In the genomic region with DNA sequence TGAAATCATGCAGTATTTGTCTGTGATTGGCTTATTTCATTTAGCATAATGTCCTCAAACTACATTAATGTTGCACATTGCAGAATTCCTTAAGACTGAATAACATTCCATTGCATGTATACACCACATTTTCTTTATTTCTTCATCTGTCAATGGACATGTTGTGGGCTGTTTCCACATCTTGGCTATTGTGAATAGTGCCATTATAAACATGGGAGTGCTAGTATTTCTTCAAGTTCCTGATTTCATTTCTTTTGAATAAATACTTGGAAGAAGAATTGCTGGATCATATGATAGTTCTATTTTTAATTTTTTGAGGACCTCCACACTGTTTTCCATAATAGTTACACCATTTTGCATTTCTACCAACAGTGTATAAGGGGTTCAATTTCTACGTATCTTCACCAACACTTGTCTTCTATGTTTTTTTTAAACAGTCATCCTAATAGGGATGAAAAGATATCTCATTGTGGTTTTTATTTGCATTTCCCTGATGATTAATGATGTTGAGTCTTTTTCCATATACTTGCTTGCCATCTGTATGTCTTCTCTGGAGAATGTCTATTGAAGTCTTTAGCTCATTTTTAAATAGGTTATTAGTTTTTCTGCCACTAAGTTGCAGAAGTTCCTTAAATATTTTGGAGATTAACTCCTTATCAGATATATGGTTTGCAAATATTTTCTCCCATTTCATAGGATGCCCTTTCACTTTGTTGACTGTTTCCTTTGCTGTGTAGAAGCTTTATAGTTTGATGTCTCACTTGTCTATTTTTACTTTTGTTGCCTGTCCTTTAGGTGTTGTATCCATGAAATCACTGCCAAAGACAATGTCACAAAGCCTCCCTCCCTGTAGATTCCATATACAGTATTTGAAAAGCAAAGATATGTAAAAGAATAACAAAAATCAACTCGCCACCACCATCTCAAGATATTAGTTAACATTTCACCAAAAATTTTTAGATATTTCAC, we compare ENCODE assay signal across 16 cellular contexts. TPM values are rescaled to one million over a fixed set of nuclear protein-coding genes. Genes with fewer than 3 reads are reported as not detected.
A peak's percentile ranks its signal among the peaks of the same experiment; 100 is the strongest.
DNase-seq lines count a peak whose midpoint lies in the region; ATAC-seq, FAIRE-seq and TF ChIP-seq lines count a peak whose summit lies in the region.
"Had no signal": no experiment of that assay in that cellular context is flagged by ENCODE, and none has a peak within 500 bp of the region (broad histone marks: within the 10 kb centered on the region; RNA-seq: fewer than 3 reads in every experiment).

No MANE protein-coding gene starts in this region.

- peaks cover 16% of the 10 kb centered on the region for H3K4me1 ChIP-seq in mammary epithelial cell (ENCODE audit: insufficient read depth, low read length)
- H3K4me1 ChIP-seq in naive thymus-derived CD4-positive, alpha-beta T cell (ENCODE audit: control insufficient read depth in 2 of 2, insufficient read depth in 2 of 2, low read length in 2 of 2): peaks cover 19 to 38% of the 10 kb centered on the region in 2 donors

- H3K4me2 ChIP-seq in mammary epithelial cell (ENCODE audit: insufficient read depth, low read depth, low read length): peak overlapping the region; percentile 18

- no peaks in the 10 kb centered on the region for H3K9me3 Mint-ChIP-seq in activated CD4-positive, alpha-beta T cell treated with anti-CD3 and anti-CD28 coated beads for 36 hours (ENCODE audit: low read depth)
- H3K9me3 Mint-ChIP-seq in naive thymus-derived CD4-positive, alpha-beta T cell: no peaks in the 10 kb centered on the region
- H3K9me3 Mint-ChIP-seq: activated CD4-positive, alpha-beta T cell treated with anti-CD3 and anti-CD28 coated beads, Interleukin-2, amount 10 ng/mL, durations not matched to agents 7 days and 5 days; H9 had no signal

- H3K36me3 ChIP-seq in mammary epithelial cell (ENCODE audit: insufficient read depth, low read length): no peaks in the 10 kb centered on the region
- no peaks in the 10 kb centered on the region for H3K36me3 ChIP-seq in naive thymus-derived CD4-positive, alpha-beta T cell (ENCODE audit: control insufficient read depth in 2 of 3, insufficient read depth in 3 of 3, low read length in 3 of 3)
- H3K36me3 ChIP-seq: thoracic aorta had no signal

- H3K27me3 Mint-ChIP-seq in activated CD4-positive, alpha-beta T cell treated with anti-CD3 and anti-CD28 coated beads for 36 hours: no peaks in the 10 kb centered on the region
- no peaks in the 10 kb centered on the region for H3K27me3 Mint-ChIP-seq in naive thymus-derived CD4-positive, alpha-beta T cell
- H3K27me3 Mint-ChIP-seq: activated CD4-positive, alpha-beta T cell treated with anti-CD3 and anti-CD28 coated beads, Interleukin-2, amount 10 ng/mL, durations not matched to agents 7 days and 5 days had no signal

- no peak overlapping the region for H3K27ac ChIP-seq in mammary epithelial cell (ENCODE audit: insufficient read depth, low read depth, low read length)
- H3K27ac ChIP-seq in naive thymus-derived CD4-positive, alpha-beta T cell (ENCODE audit: low read depth, low read length): no peak overlapping the region
- H3K27ac ChIP-seq: 22Rv1, thoracic aorta had no signal

- peak; percentile 9 for ATAC-seq in activated CD4-positive, alpha-beta T cell treated with anti-CD3 and anti-CD28 coated beads for 36 hours
- no peak for ATAC-seq in naive thymus-derived CD4-positive, alpha-beta T cell
- ATAC-seq in HG03045 (IDR thresholded peaks at IDR 0.05; ENCODE audit: unreplicated experiment): no peak

- no peak for DNase-seq in activated CD4-positive, alpha-beta T cell treated with anti-CD3 and anti-CD28 coated beads for 36 hours
- DNase-seq in activated CD4-positive, alpha-beta T cell treated with anti-CD3 and anti-CD28 coated beads for 1 hour: no peak
- DNase-seq in NAMALWA (ENCODE audit: low spot score): peak; percentile 37
- DNase-seq in mammary epithelial cell: peak; percentile 44
- DNase-seq in naive thymus-derived CD4-positive, alpha-beta T cell: no peak
- DNase-seq in SKM-1 treated with dmso at 0.1 percent for 144 hours (lab: John Stamatoyannopoulos, UW; ENCODE audit: unreplicated experiment): no peak
- no peak for DNase-seq in D721Med (ENCODE audit: insufficient read length, low spot score)
- DNase-seq: activated CD4-positive, alpha-beta T cell treated with anti-CD3 and anti-CD28 coated beads, Interleukin-2, amount 10 ng/mL, durations not matched to agents 7 days and 5 days; activated gamma-delta T cell; COR-L47; erythroblast; H9 had no signal

- FAIRE-seq in D721Med (lab: Jason Lieb, UNC): no peak

- TF ChIP-seq CTCF in mammary epithelial cell (conservative IDR thresholded peaks at IDR 0.05 in 1 of 2, IDR thresholded peaks at IDR 0.05 in 1 of 2; ENCODE audit: extremely low read depth in 1 of 2, insufficient read depth in 1 of 2, low read depth in 1 of 2, low read length in 2 of 2): no peak
- no peak for TF ChIP-seq CTCF in D721Med (IDR thresholded peaks at IDR 0.05; ENCODE audit: insufficient read depth, missing control alignments)

- in situ Hi-C loops in mammary epithelial cell (cut with MboI; ENCODE audit: low sequenced_read_pairs in 2 of 2): no loop called here

- H3K9ac ChIP-seq in mammary epithelial cell (ENCODE audit: insufficient read depth, low read length): no peak overlapping the region

- peaks cover 100% of the 10 kb centered on the region for H3K79me2 ChIP-seq in mammary epithelial cell (ENCODE audit: insufficient read depth, low read length)

- 79% methylated on average over 2 of the region's 2 CpGs for WGBS in mammary epithelial cell (ENCODE audit: low coverage, missing lambda C conversion rate)

- peaks cover 2% of the 10 kb centered on the region for H4K20me1 ChIP-seq in mammary epithelial cell (ENCODE audit: insufficient read depth, low read length)

- H3K4me3 ChIP-seq in mammary epithelial cell (replicated peaks in 1 of 3; ENCODE audit: insufficient read depth in 1 of 3, low read depth in 2 of 3, low read length in 3 of 3): no peak overlapping the region
- H3K4me3 ChIP-seq in naive thymus-derived CD4-positive, alpha-beta T cell (ENCODE audit: low read length): no peak overlapping the region
- H3K4me3 ChIP-seq: lung, thoracic aorta had no signal

- dilution Hi-C loops in mammary epithelial cell (cut with HindIII; ENCODE audit: low sequenced_read_pairs): no loop called here

- intact Hi-C loops in activated CD4-positive, alpha-beta T cell treated with anti-CD3 and anti-CD28 coated beads for 36 hours (cut with DNase I, micrococcal nuclease): no loop called here
- intact Hi-C loops in mammary epithelial cell (cut with micrococcal nuclease): no loop called here
- intact Hi-C loops in naive thymus-derived CD4-positive, alpha-beta T cell (cut with micrococcal nuclease): loop anchor here in 1 of 2 donors (2.0 kb wide), 1 partner anchor 17 kb away; no protein-coding TSS in a partner anchor

- POLR2A ChIA-PET in activated CD4-positive, alpha-beta T cell treated with anti-CD3 and anti-CD28 coated beads for 36 hours (lab: Charles Lee): interaction anchor here (0.6 to 0.7 kb wide), 2 partner anchors 204 to 209 kb away, joined by 3 read pairs; no protein-coding TSS in a partner anchor
- POLR2A ChIA-PET in naive thymus-derived CD4-positive, alpha-beta T cell (lab: Charles Lee): no interaction called here

- H3K27ac Mint-ChIP-seq in activated CD4-positive, alpha-beta T cell treated with anti-CD3 and anti-CD28 coated beads for 36 hours: peak overlapping the region; percentile 35
- H3K27ac Mint-ChIP-seq in naive thymus-derived CD4-positive, alpha-beta T cell: peak overlapping the region in 7 of 9 donors; percentile 3 to 52 (median 42)
- H3K27ac Mint-ChIP-seq: activated CD4-positive, alpha-beta T cell treated with anti-CD3 and anti-CD28 coated beads, Interleukin-2, amount 10 ng/mL, durations not matched to agents 7 days and 5 days had no signal

- no peaks in the 10 kb centered on the region for H3K9me3 ChIP-seq in mammary epithelial cell (replicated peaks; ENCODE audit: insufficient read depth, low read length)
- H3K9me3 ChIP-seq in naive thymus-derived CD4-positive, alpha-beta T cell (ENCODE audit: control insufficient read depth in 2 of 3, low read length in 3 of 3): no peaks in the 10 kb centered on the region
- H3K9me3 ChIP-seq: thoracic aorta had no signal

- peaks cover 78% of the 10 kb centered on the region for H3K4me1 Mint-ChIP-seq in activated CD4-positive, alpha-beta T cell treated with anti-CD3 and anti-CD28 coated beads for 36 hours
- peaks cover 53 to 94% (median 75%) of the 10 kb centered on the region in 7 donors for H3K4me1 Mint-ChIP-seq in naive thymus-derived CD4-positive, alpha-beta T cell

- no peaks in the 10 kb centered on the region for H3K27me3 ChIP-seq in mammary epithelial cell (ENCODE audit: insufficient read depth, low read length)
- H3K27me3 ChIP-seq in naive thymus-derived CD4-positive, alpha-beta T cell (ENCODE audit: control insufficient read depth in 2 of 2, insufficient read depth in 2 of 2, low read length in 2 of 2): no peaks in the 10 kb centered on the region

- H2AFZ ChIP-seq in mammary epithelial cell (ENCODE audit: low read depth, low read length): no peak overlapping the region

- H3K4me3 Mint-ChIP-seq in activated CD4-positive, alpha-beta T cell treated with anti-CD3 and anti-CD28 coated beads for 36 hours: no peak overlapping the region
- peak overlapping the region in 5 of 10 donors; percentile 1 to 36 (median 7) for H3K4me3 Mint-ChIP-seq in naive thymus-derived CD4-positive, alpha-beta T cell
- H3K4me3 Mint-ChIP-seq: activated CD4-positive, alpha-beta T cell treated with anti-CD3 and anti-CD28 coated beads, Interleukin-2, amount 10 ng/mL, durations not matched to agents 7 days and 5 days; H9 had no signal

- CTCF ChIA-PET in activated CD4-positive, alpha-beta T cell treated with anti-CD3 and anti-CD28 coated beads for 36 hours (lab: Charles Lee): interaction anchor here (0.9 to 2.8 kb wide), 3 partner anchors 10 to 20 kb away, joined by 3 to 10 read pairs (median 4); no protein-coding TSS in a partner anchor
- CTCF ChIA-PET in mammary epithelial cell (lab: Charles Lee; ENCODE audit: low non-redundant PET): interaction anchor here (0.7 kb wide), 1 partner anchor 94 kb away, joined by 4 read pairs; no protein-coding TSS in a partner anchor
- CTCF ChIA-PET in naive thymus-derived CD4-positive, alpha-beta T cell (lab: Charles Lee): interaction anchor here (0.6 kb wide), 2 partner anchors 10 to 124 kb away, joined by 3 read pairs; no protein-coding TSS in a partner anchor

- H3K36me3 Mint-ChIP-seq in activated CD4-positive, alpha-beta T cell treated with anti-CD3 and anti-CD28 coated beads for 36 hours (ENCODE audit: low read depth): peaks cover 15% of the 10 kb centered on the region
- peaks cover 0 to 11% (median 0%) of the 10 kb centered on the region in 5 donors for H3K36me3 Mint-ChIP-seq in naive thymus-derived CD4-positive, alpha-beta T cell

- BruUV-seq in mammary epithelial cell (replicated peaks; lab: Mats Ljungman, UMichigan): no TSS peak

RNA-seq across cellular contexts. Expression of a gene that starts 14.6 kb away (rescaled TPM):
- 10 to 100 TPM; 33.0 to 40.3 TPM for total RNA-seq in activated CD4-positive, alpha-beta T cell treated with anti-CD3 and anti-CD28 coated beads for 36 hours
- total RNA-seq in mammary epithelial cell: 10 to 100 TPM; 35.0 to 65.5 TPM
- 17.6 TPM for polyA plus RNA-seq in mammary epithelial cell
- polyA minus RNA-seq in mammary epithelial cell: 152 TPM
- total RNA-seq in naive thymus-derived CD4-positive, alpha-beta T cell: 10 to 100 TPM; 54.6 to 92.1 (median 85.5) TPM
- polyA plus RNA-seq in naive thymus-derived CD4-positive, alpha-beta T cell: 1 to 10 TPM; 7.7 to 9.0 TPM

Comparison
In these comparisons a context has a peak if more than half of its experiments do, and no peak if none do; other contexts are left out.
1. DNase-seq: peak in NAMALWA (single experiment) and mammary epithelial cell (single experiment); none in activated CD4-positive, alpha-beta T cell treated with anti-CD3 and anti-CD28 coated beads for 36 hours (single experiment), activated CD4-positive, alpha-beta T cell treated with anti-CD3 and anti-CD28 coated beads for 1 hour (single experiment), naive thymus-derived CD4-positive, alpha-beta T cell (0 of 9), SKM-1 treated with dmso at 0.1 percent for 144 hours (single experiment) and D721Med (single experiment).